In genomic region chr22:20145206-20145831, GRCh38 we compare ENCODE assay signal across 1 cellular context.
TF ChIP-seq lines count a peak whose summit lies in the region.

No MANE protein-coding gene starts in this region.

TF ChIP-seq in K562, 482 proteins besides CTCF, POLR2A, EP300 and RAD21:
- TF ChIP-seq ZHX1 (conservative IDR thresholded peaks at IDR 0.05; ENCODE audit: low read length) = no peak
- no peak for TF ChIP-seq FOXM1 (IDR thresholded peaks at IDR 0.05; ENCODE audit: low read depth)
- 0 out of 2 replicates have a peak, but pooled peaks have one; percentile 32 for TF ChIP-seq FOXM1 (CRISPR knock-in tag; IDR thresholded peaks at IDR 0.05; ENCODE audit: low read depth)
- TF ChIP-seq HMGN3 (IDR thresholded peaks at IDR 0.05; ENCODE audit: borderline replicate concordance, extremely low read depth, insufficient read length, low read depth, low read length) = peak; percentile 5
- no peak for TF ChIP-seq ZNF518B (CRISPR knock-in tag; IDR thresholded peaks at IDR 0.05)
- no peak for TF ChIP-seq ELF4 (CRISPR knock-in tag; IDR thresholded peaks at IDR 0.05)
- TF ChIP-seq MED1 (CRISPR knock-in tag; IDR thresholded peaks at IDR 0.05; ENCODE audit: borderline replicate concordance) = 0 out of 2 replicates have a peak, but pooled peaks have one; percentile 62
- peak; percentile 62 for TF ChIP-seq NFIC (IDR thresholded peaks at IDR 0.05)
- TF ChIP-seq THAP12 (CRISPR knock-in tag; IDR thresholded peaks at IDR 0.05) = peak; percentile 35; the same call in 1 of the 2 replicates
- TF ChIP-seq SRF (CRISPR knock-in tag; IDR thresholded peaks at IDR 0.05) = no peak
- TF ChIP-seq TEAD1 (CRISPR knock-in tag; IDR thresholded peaks at IDR 0.05) = 0 out of 4 replicates have a peak, but pooled peaks of 1 of the 2 experiments have one; percentile 10
- TF ChIP-seq TGIF2 (CRISPR knock-in tag; IDR thresholded peaks at IDR 0.05) = peak; percentile 50; the same call in 1 of the 2 replicates
- 0 out of 2 replicates have a peak, but pooled peaks have one; percentile 14 for TF ChIP-seq RERE (CRISPR knock-in tag; IDR thresholded peaks at IDR 0.05; ENCODE audit: borderline replicate concordance)
- TF ChIP-seq ARID4B (CRISPR knock-in tag; IDR thresholded peaks at IDR 0.05) = peak; percentile 16; the same call in 1 of the 2 replicates
- peak in 1 of 2 experiments; percentile 40; a peak in 1 of 4 replicates for TF ChIP-seq FOXA3 (CRISPR knock-in tag; conservative IDR thresholded peaks at IDR 0.05 in 1 of 2, IDR thresholded peaks at IDR 0.05 in 1 of 2)
- no peak for TF ChIP-seq TEAD4 (IDR thresholded peaks at IDR 0.05; ENCODE audit: low read length)
- peak; percentile 48; the same call in 1 of the 2 replicates for TF ChIP-seq TEAD4 (CRISPR knock-in tag; IDR thresholded peaks at IDR 0.05; ENCODE audit: borderline replicate concordance)
- TF ChIP-seq CBFB (CRISPR knock-in tag; IDR thresholded peaks at IDR 0.05) = 0 out of 2 replicates have a peak, but pooled peaks have one; percentile 80
- TF ChIP-seq USF1 (CRISPR knock-in tag; IDR thresholded peaks at IDR 0.05) = peak; percentile 57; the same call in 1 of the 2 replicates
- TF ChIP-seq ZBTB1 (CRISPR knock-in tag; IDR thresholded peaks at IDR 0.05; ENCODE audit: borderline replicate concordance, low read depth) = 0 out of 2 replicates have a peak, but pooled peaks have one; percentile 55
- no peak for TF ChIP-seq ERF (CRISPR knock-in tag; IDR thresholded peaks at IDR 0.05)
TF ChIP-seq in K562: peak in this region for 14.
